ENCODE assay signal across 20 cellular contexts in genomic region chr12:3175238-3175637, GRCh38.
DNase-seq lines count a peak whose midpoint lies in the region; ATAC-seq, FAIRE-seq and TF ChIP-seq lines count a peak whose summit lies in the region.
"Had no signal": no experiment of that assay in that cellular context is flagged by ENCODE, and none has a peak within 500 bp of the region (broad histone marks: within the 10 kb centered on the region; RNA-seq: fewer than 3 reads in every experiment).

No MANE protein-coding gene starts in this region.

- no peaks in the 10 kb centered on the region for H3K27me3 ChIP-seq in H1 (replicated peaks in 1 of 4; ENCODE audit: control insufficient read depth in 3 of 4, extremely low read depth in 1 of 4, insufficient read depth in 3 of 4, low read length in 3 of 4)

- H2AK5ac ChIP-seq in H1 (ENCODE audit: low read depth, low read length), result no peak overlapping the region; the same call in 1 of the 2 replicates

- no peak overlapping the region for H2AFZ ChIP-seq in H1 (ENCODE audit: low read length)
- H2AFZ ChIP-seq: GM23338 had no signal

- no peak overlapping the region for H2BK5ac ChIP-seq in H1 (ENCODE audit: low read depth, low read length)

- FAIRE-seq in H1 (lab: Jason Lieb, UNC), result no peak
- FAIRE-seq: A204.1, G401.6, GM12891, HepG2, HTR-8/SVneo had no signal

- H3K36me3 ChIP-seq in HEK293 (ENCODE audit: control insufficient read depth in 2 of 2, insufficient read depth in 1 of 2, low read length in 2 of 2), result no peaks in the 10 kb centered on the region
- no peaks in the 10 kb centered on the region for H3K36me3 ChIP-seq in H1 (ENCODE audit: control insufficient read depth in 2 of 4, insufficient read depth in 4 of 4, low read length in 3 of 4)
- H3K36me3 ChIP-seq: HAP-1 had no signal

- intact Hi-C loops in left ventricle myocardium superior (cut with micrococcal nuclease), result no loop called here

- 0 out of 2 replicates have a peak overlapping the region, but pooled peaks have one; percentile 29 for H2BK15ac ChIP-seq in H1 (ENCODE audit: low read length)

- DNase-seq in H1 (ENCODE audit: low read depth in 1 of 2, low spot score in 2 of 2) (no peak), left ventricle myocardium superior (no peak), SIG-M5 (lab: John Stamatoyannopoulos, UW) (no peak)
- no peak for DNase-seq in stimulated activated naive B cell treated with anti-CD40 and anti-IgM and Interleukin-4, amounts not matched to agents 10 μg/mL and 1 μg/mL and 100 μg/mL, for 72 hours
- DNase-seq in naive thymus-derived CD8-positive, alpha-beta T cell, result no peak
- DNase-seq: C1 segment of cervical spinal cord; Calu3; CD4-positive, alpha-beta T cell; EL; HFFc6 had no signal

- CTCF ChIA-PET in HEK293 (lab: Yijun Ruan, JAX), result interaction anchor here (1.5 kb wide), 1 partner anchor 28 kb away, joined by 3 read pairs; no protein-coding TSS in a partner anchor
- CTCF ChIA-PET in H1 (lab: Charles Lee; ENCODE audit: partially characterized antibody), result interaction anchor here (0.7 to 3.2 kb wide), 6 partner anchors 11 to 40 kb away, joined by 3 to 12 read pairs (median 4); no protein-coding TSS in a partner anchor

- no peaks in the 10 kb centered on the region for H3K9me3 ChIP-seq in HEK293 (ENCODE audit: control insufficient read depth, insufficient read depth, low read depth, low read length)
- no peaks in the 10 kb centered on the region for H3K9me3 ChIP-seq in H1 (ENCODE audit: insufficient read depth in 2 of 2, low read depth in 1 of 2, low read length in 1 of 2)
- H3K9me3 ChIP-seq: HAP-1 had no signal

- H3K56ac ChIP-seq in H1 (replicated peaks; ENCODE audit: insufficient read length, low read depth, low read length), result no peak overlapping the region

- H3K79me1 ChIP-seq in H1 (ENCODE audit: low read depth, low read length), result peaks cover 4% of the 10 kb centered on the region; the same call in 1 of the 2 replicates

- no peak overlapping the region for H3K14ac ChIP-seq in H1 (ENCODE audit: insufficient read length)

- no peak overlapping the region for H3K4me2 ChIP-seq in H1 (ENCODE audit: insufficient read depth in 1 of 2, low read depth in 2 of 2, low read length in 2 of 2)
- H3K4me2 ChIP-seq: GM23338 had no signal

- H3K27ac ChIP-seq in HEK293 (ENCODE audit: extremely low read depth, low read depth, low read length) (no peak overlapping the region), H1 (ENCODE audit: low read depth, low read length) (no peak overlapping the region)

- H4K20me1 ChIP-seq in H1 (replicated peaks in 1 of 2; ENCODE audit: control insufficient read depth in 1 of 2, insufficient read depth in 2 of 2, low read length in 2 of 2), result no peaks in the 10 kb centered on the region

- H3K9ac ChIP-seq in H1 (replicated peaks in 1 of 4; ENCODE audit: extremely low read depth in 1 of 4, low read depth in 3 of 4, low read length in 3 of 4), result 0 out of 7 replicates have a peak overlapping the region, but pooled peaks of 1 of the 4 experiments have one; percentile 11

- H4K91ac ChIP-seq in H1 (replicated peaks; ENCODE audit: insufficient read length, low read length), result no peak overlapping the region

- peak; percentile 55 for ATAC-seq in left ventricle myocardium superior
- ATAC-seq in stimulated activated naive B cell treated with anti-CD40 and anti-IgM and Interleukin-4, amounts not matched to agents 10 μg/mL and 1 μg/mL and 100 μg/mL, for 72 hours (replicated peaks), result no peak
- ATAC-seq in GM18861 (IDR thresholded peaks at IDR 0.05; ENCODE audit: unreplicated experiment), result no peak
- ATAC-seq in naive thymus-derived CD8-positive, alpha-beta T cell, result no peak
- ATAC-seq: GM23338, HepG2 had no signal

- H4K5ac ChIP-seq in H1 (ENCODE audit: insufficient read length, low read depth, low read length), result no peak overlapping the region

- peaks cover 20 to 34% of the 10 kb centered on the region in 2 donors for H3K4me1 Mint-ChIP-seq in stimulated activated naive B cell treated with anti-CD40 and anti-IgM and Interleukin-4, amounts not matched to agents 10 μg/mL and 1 μg/mL and 100 μg/mL, for 72 hours
- peaks cover 0 to 17% (median 5%) of the 10 kb centered on the region in 4 donors for H3K4me1 Mint-ChIP-seq in naive thymus-derived CD8-positive, alpha-beta T cell

- peaks cover 11% of the 10 kb centered on the region for H3K4me1 ChIP-seq in HEK293 (ENCODE audit: control insufficient read depth, insufficient read depth, low read length)
- peaks cover 8 to 21% (median 14%) of the 10 kb centered on the region in 4 experiments for H3K4me1 ChIP-seq in H1 (replicated peaks in 1 of 4; ENCODE audit: control insufficient read depth in 3 of 4, insufficient read depth in 4 of 4, low read length in 3 of 4)
- H3K4me1 ChIP-seq: HAP-1 had no signal

- no peak overlapping the region for H3K23ac ChIP-seq in H1 (ENCODE audit: insufficient read length)

- H2BK20ac ChIP-seq in H1 (ENCODE audit: low read length), result no peak overlapping the region

- peak overlapping the region; percentile 32; the same call in 1 of the 2 replicates for H3K18ac ChIP-seq in H1 (ENCODE audit: extremely low read depth, low read length)

- POLR2A ChIA-PET in HEK293 (lab: Yijun Ruan, JAX) (no interaction called here), H1 (lab: Charles Lee; ENCODE audit: partially characterized antibody) (interaction anchor here (0.9 kb wide), 1 partner anchor 12 kb away, joined by 3 read pairs; no protein-coding TSS in a partner anchor)
- POLR2A ChIA-PET in naive thymus-derived CD8-positive, alpha-beta T cell (lab: Charles Lee), result no interaction called here

- peaks cover 3% of the 10 kb centered on the region; the same call in 1 of the 2 replicates for H3K23me2 ChIP-seq in H1 (ENCODE audit: low read depth, low read length)

- H3K27ac Mint-ChIP-seq in stimulated activated naive B cell treated with anti-CD40 and anti-IgM and Interleukin-4, amounts not matched to agents 10 μg/mL and 1 μg/mL and 100 μg/mL, for 72 hours, result peak overlapping the region; percentile 21
- no peak overlapping the region for H3K27ac Mint-ChIP-seq in naive thymus-derived CD8-positive, alpha-beta T cell
- H3K27ac Mint-ChIP-seq: B cell; CD4-positive, alpha-beta T cell; GM23338; HFFc6 had no signal

- no peaks in the 10 kb centered on the region for H3K79me2 ChIP-seq in H1 (ENCODE audit: control insufficient read depth in 1 of 2, insufficient read depth in 2 of 2, low read length in 2 of 2)

- no peak for TF ChIP-seq POLR2A in H1 (IDR thresholded peaks at IDR 0.05; ENCODE audit: control extremely low read depth in 1 of 2, low read depth in 2 of 2, low read length in 2 of 2)

- H3K4me3 ChIP-seq in HEK293 (ENCODE audit: low read depth, low read length), result no peak overlapping the region
- H3K4me3 ChIP-seq in H1 (ENCODE audit: extremely low read depth in 1 of 4, insufficient read depth in 2 of 4, low read depth in 3 of 4, low read length in 4 of 4), result no peak overlapping the region
- H3K4me3 ChIP-seq: GM23338, HAP-1 had no signal

- no peak overlapping the region for H2BK120ac ChIP-seq in H1 (replicated peaks; ENCODE audit: low read depth, low read length)

- no peaks in the 10 kb centered on the region for H3K36me3 Mint-ChIP-seq in stimulated activated naive B cell treated with anti-CD40 and anti-IgM and Interleukin-4, amounts not matched to agents 10 μg/mL and 1 μg/mL and 100 μg/mL, for 72 hours
- no peaks in the 10 kb centered on the region for H3K36me3 Mint-ChIP-seq in naive thymus-derived CD8-positive, alpha-beta T cell

- TF ChIP-seq CTCF in HEK293 (tag by site-specific recombination; IDR thresholded peaks at IDR 0.05) (no peak), H1 (IDR thresholded peaks at IDR 0.05; ENCODE audit: control extremely low read depth in 1 of 3, insufficient read depth in 1 of 3, low read depth in 1 of 3, low read length in 3 of 3) (no peak)

- no peak overlapping the region for H2BK12ac ChIP-seq in H1 (ENCODE audit: low read depth, low read length)

- peak overlapping the region; percentile 19; the same call in 1 of the 2 replicates for H4K8ac ChIP-seq in H1 (ENCODE audit: extremely low read depth, insufficient read depth, low read length)

- TF ChIP-seq EP300 in H1 (IDR thresholded peaks at IDR 0.05; ENCODE audit: borderline replicate concordance in 1 of 2, low read depth in 2 of 2, low read length in 2 of 2), result no peak

- TF ChIP-seq RAD21 in H1 (IDR thresholded peaks at IDR 0.05 in 1 of 2, conservative IDR thresholded peaks at IDR 0.05 in 1 of 2; ENCODE audit: low read depth in 2 of 2, low read length in 2 of 2), result no peak

- H3K27me3 Mint-ChIP-seq in stimulated activated naive B cell treated with anti-CD40 and anti-IgM and Interleukin-4, amounts not matched to agents 10 μg/mL and 1 μg/mL and 100 μg/mL, for 72 hours, result peaks cover 25 to 36% of the 10 kb centered on the region in 2 donors
- peaks cover 2 to 25% (median 15%) of the 10 kb centered on the region in 5 donors for H3K27me3 Mint-ChIP-seq in naive thymus-derived CD8-positive, alpha-beta T cell

- 89% methylated on average over 7 of the region's 10 CpGs; no CpG with 5 or more reads in 1 of the 2 experiments for WGBS in H1 (ENCODE audit: extremely low coverage in 1 of 2, insufficient coverage in 1 of 2, insufficient read length in 1 of 2, insufficient replicate concordance in 2 of 2, low coverage in 1 of 2, low lambda C conversion rate in 2 of 2, missing lambda C conversion rate in 1 of 2), 2 experiments

- no peaks in the 10 kb centered on the region for H3K9me3 Mint-ChIP-seq in stimulated activated naive B cell treated with anti-CD40 and anti-IgM and Interleukin-4, amounts not matched to agents 10 μg/mL and 1 μg/mL and 100 μg/mL, for 72 hours
- no peaks in the 10 kb centered on the region for H3K9me3 Mint-ChIP-seq in naive thymus-derived CD8-positive, alpha-beta T cell
- H3K9me3 Mint-ChIP-seq: CD4-positive, alpha-beta T cell; GM23338; HFFc6 had no signal

- H3K4ac ChIP-seq in H1 (replicated peaks; ENCODE audit: insufficient read length, low read depth, low read length), result no peak overlapping the region

- H3K4me3 Mint-ChIP-seq in stimulated activated naive B cell treated with anti-CD40 and anti-IgM and Interleukin-4, amounts not matched to agents 10 μg/mL and 1 μg/mL and 100 μg/mL, for 72 hours, result no peak overlapping the region
- no peak overlapping the region for H3K4me3 Mint-ChIP-seq in naive thymus-derived CD8-positive, alpha-beta T cell
- H3K4me3 Mint-ChIP-seq: B cell; CD4-positive, alpha-beta T cell; GM23338; HFFc6 had no signal

TF ChIP-seq in H1, 55 proteins besides CTCF, POLR2A, EP300 and RAD21 (continues in another document):
- no peak for TF ChIP-seq ZNF274 (IDR thresholded peaks at IDR 0.05; ENCODE audit: borderline replicate concordance, extremely low read depth, low read length)
- TF ChIP-seq RFX5 (IDR thresholded peaks at IDR 0.05; ENCODE audit: borderline replicate concordance, low read depth, low read length), result no peak
- no peak for TF ChIP-seq SP2 (IDR thresholded peaks at IDR 0.05; ENCODE audit: low read length)
- TF ChIP-seq CBX8 (IDR thresholded peaks at IDR 0.05; ENCODE audit: borderline replicate concordance, low read depth, low read length), result no peak
- no peak for TF ChIP-seq TAF1 (IDR thresholded peaks at IDR 0.05; ENCODE audit: low read depth, low read length)
- no peak for TF ChIP-seq GABPA (IDR thresholded peaks at IDR 0.05; ENCODE audit: borderline replicate concordance, insufficient read depth, low read length)
- TF ChIP-seq EGR1 (IDR thresholded peaks at IDR 0.05; ENCODE audit: borderline replicate concordance, low read depth, low read length), result no peak
- TF ChIP-seq JUND (IDR thresholded peaks at IDR 0.05; ENCODE audit: low read length), result no peak
